ENCODE assay signal across 35 cellular contexts in the genomic region with DNA sequence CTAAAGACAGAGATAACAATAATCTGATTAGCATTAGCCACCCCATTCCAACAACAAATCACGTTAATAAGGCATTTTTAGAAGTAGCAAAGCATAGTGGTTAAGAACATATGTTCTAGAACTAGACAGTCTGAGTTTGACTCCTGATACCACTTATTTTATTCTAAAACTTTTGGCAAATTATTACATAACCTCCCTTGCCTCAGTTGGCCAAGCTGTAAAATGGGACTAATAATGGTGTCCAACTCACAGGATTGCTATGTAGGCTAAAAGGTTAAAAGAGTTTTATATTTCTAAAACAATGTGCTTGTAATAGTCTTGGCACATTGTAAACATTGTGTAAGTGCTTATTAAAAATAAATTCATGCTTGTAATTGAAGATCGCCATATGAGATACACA.
"Had no signal": no experiment of that assay in that cellular context is flagged by ENCODE, and none has a peak within 500 bp of the region (broad histone marks: within the 10 kb centered on the region; RNA-seq: fewer than 3 reads in every experiment).

No MANE protein-coding gene starts in this region.

- ATAC-seq: activated CD8-positive, alpha-beta T cell treated with anti-CD3 and anti-CD28 coated beads, Interleukin-2, amount 10 ng/mL, durations not matched to agents 7 days and 5 days had no signal

- H3K27ac Mint-ChIP-seq: activated T-helper 2 cell treated with anti-CD3 and anti-CD28 coated beads, Interferon-gamma antibody, Interleukin-2, Interleukin-4, amounts not matched to agents 10 μg/mL and 5 μg/mL and 100 μg/mL, durations not matched to agents 14 hours and 24 hours and 36 hours had no signal

- H3K4me1 ChIP-seq: ascending aorta had no signal

- H3K4me3 Mint-ChIP-seq: activated CD4-positive, alpha-beta T cell treated with anti-CD3 and anti-CD28 coated beads, Interleukin-2, amount 10 ng/mL, durations not matched to agents 7 days and 5 days; activated T-cell treated with anti-CD3 and anti-CD28 coated beads, Interleukin-2, amount 50 U/mL, for 24 hours; central memory CD8-positive, alpha-beta T cell had no signal

- DNase-seq: activated CD4-positive, alpha-beta T cell treated with anti-CD3 and anti-CD28 coated beads, Interleukin-2, amount 10 ng/mL, durations not matched to agents 7 days and 5 days; activated CD4-positive, alpha-beta T cell treated with anti-CD3 and anti-CD28 coated beads, Interleukin-2, amount 50 U/mL, for 48 hours; activated CD8-positive, alpha-beta T cell treated with anti-CD3 and anti-CD28 coated beads, Interleukin-2, amount 10 ng/mL, durations not matched to agents 7 days and 5 days; activated gamma-delta T cell; activated naive CD4-positive, alpha-beta T cell treated with Interleukin-2 at 50 U/mL for 16 hours; activated naive CD8-positive, alpha-beta T cell treated with anti-CD3 and anti-CD28 coated beads, Interleukin-2, amount 10 ng/mL, durations not matched to agents 7 days and 5 days; activated T-cell treated with anti-CD3 and anti-CD28 coated beads, Interleukin-2, amount 50 U/mL, for 24 hours; amygdala; KBM-7; NCI-H1092 treated with DMSO at 0.1 percent for 48 hours; NCI-H1417; NCI-H146; NCI-H187; NCI-H2029 treated with DMSO at 0.1 percent for 48 hours; NCI-H2107; NCI-H2171; NCI-H510A; NCI-H526; NCI-H748 treated with DMSO at 0.1 percent for 48 hours; NK-92 treated with Interleukin-12 subunit alpha and Interleukin-12 subunit beta, amount 100 ng/mL, for 24 hours; OCI-M1; Peyer's patch; RPMI8226; SHP77 treated with DMSO at 0.1 percent for 48 hours; SK-N-SH; SW 1271; T-helper 1 cell; T-helper 2 cell; T-helper 9 cell had no signal

- H3K36me3 ChIP-seq: ascending aorta, cardiac muscle cell, Peyer's patch, SJSA1 had no signal

- H3K4me2 ChIP-seq: SK-N-SH had no signal

- H3K9me2 ChIP-seq: SK-N-SH had no signal

- H3K9me3 Mint-ChIP-seq: activated CD4-positive, alpha-beta T cell treated with anti-CD3 and anti-CD28 coated beads, Interleukin-2, amount 10 ng/mL, durations not matched to agents 7 days and 5 days; activated naive CD4-positive, alpha-beta T cell treated with anti-CD3 and anti-CD28 coated beads, Interleukin-2, amount 50 U/mL, for 24 hours; activated naive CD8-positive, alpha-beta T cell treated with anti-CD3 and anti-CD28 coated beads, Interleukin-2, amount 10 ng/mL, durations not matched to agents 7 days and 5 days; activated T-cell treated with anti-CD3 and anti-CD28 coated beads, Interleukin-2, amount 50 U/mL, for 24 hours; activated T-helper 2 cell treated with anti-CD3 and anti-CD28 coated beads, Interferon-gamma antibody, Interleukin-2, Interleukin-4, amounts not matched to agents 10 μg/mL and 5 μg/mL and 100 μg/mL, durations not matched to agents 14 hours and 24 hours and 36 hours; central memory CD8-positive, alpha-beta T cell had no signal

- H3K27me3 ChIP-seq: ascending aorta, cardiac muscle cell, Peyer's patch, SJSA1 had no signal

- H3K9ac ChIP-seq: SK-N-SH had no signal

- H3K27ac ChIP-seq: ascending aorta, cardiac muscle cell, SJSA1 had no signal

- H3K27me3 Mint-ChIP-seq: activated CD4-positive, alpha-beta T cell treated with anti-CD3 and anti-CD28 coated beads, Interleukin-2, amount 10 ng/mL, durations not matched to agents 7 days and 5 days; activated naive CD4-positive, alpha-beta T cell treated with anti-CD3 and anti-CD28 coated beads, Interleukin-2, amount 50 U/mL, for 24 hours; activated naive CD8-positive, alpha-beta T cell treated with anti-CD3 and anti-CD28 coated beads, Interleukin-2, amount 10 ng/mL, durations not matched to agents 7 days and 5 days; activated T-cell treated with anti-CD3 and anti-CD28 coated beads, Interleukin-2, amount 50 U/mL, for 24 hours; central memory CD8-positive, alpha-beta T cell had no signal

- H3K9me3 ChIP-seq: ascending aorta, Peyer's patch, SJSA1, SK-N-SH had no signal

- H3K4me3 ChIP-seq: ascending aorta, cardiac muscle cell, Peyer's patch, SJSA1 had no signal
